Comparison of ENCODE assay signal across 8 cellular contexts in the genomic region with DNA sequence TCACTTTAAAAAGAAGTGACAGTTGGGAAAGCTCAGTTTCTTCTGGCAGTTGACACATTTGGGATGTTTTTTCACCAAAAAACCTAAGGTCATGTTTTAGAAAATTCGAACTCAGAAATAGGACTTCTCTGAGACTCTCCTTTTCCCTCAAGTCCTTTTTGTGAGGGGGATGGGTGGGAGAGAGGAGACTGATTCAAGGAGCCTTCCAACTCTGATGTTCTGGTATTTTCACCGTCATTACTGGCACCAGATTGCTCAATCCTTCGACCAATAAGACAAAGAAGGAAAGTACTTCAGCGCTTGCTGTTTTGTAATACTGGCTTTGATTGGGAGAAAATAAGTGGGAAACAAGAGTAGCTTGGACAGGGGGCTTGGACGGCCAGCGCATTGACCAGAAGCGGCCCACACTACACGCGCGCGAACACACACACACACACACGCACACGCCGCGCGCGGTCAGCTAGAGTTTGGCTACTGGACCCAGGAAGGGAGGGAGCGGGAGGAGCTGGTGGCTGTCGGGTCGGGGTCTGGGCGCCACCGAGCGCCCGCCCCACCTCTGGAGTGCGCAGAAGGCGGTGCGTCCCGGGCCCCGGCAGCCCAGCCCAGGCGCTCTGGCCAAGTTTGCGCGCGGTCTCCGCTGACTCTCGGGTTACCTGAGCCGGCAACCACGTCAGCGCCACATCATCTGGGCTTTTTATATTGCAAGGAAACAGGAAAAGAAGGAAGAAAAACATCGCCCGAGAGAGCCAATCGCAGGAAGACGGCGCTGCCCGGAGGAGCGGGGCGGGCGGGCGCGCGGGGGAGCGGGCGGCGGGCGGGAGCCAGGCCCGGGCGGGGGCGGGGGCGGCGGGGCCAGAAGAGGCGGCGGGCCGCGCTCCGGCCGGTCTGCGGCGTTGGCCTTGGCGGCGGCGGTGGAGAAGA. TPM values are rescaled to one million over a fixed set of nuclear protein-coding genes. Genes with fewer than 3 reads are reported as not detected.
DNase-seq lines count a peak whose midpoint lies in the region; ATAC-seq and TF ChIP-seq lines count a peak whose summit lies in the region.

A gene (plus strand): TSS at position 855 of the 921 bp plus-strand sequence. CDS start 66 bp downstream, at position 921.

- DNase-seq in BJ (ENCODE audit: low read depth) (peak; percentile 75), NCI-H2029 treated with DMSO at 0.1 percent for 48 hours (lab: John Stamatoyannopoulos, UW) (peak; percentile 72), body of pancreas (peak; percentile 80 to 90 (median 87)), smooth muscle cell (lab: John Stamatoyannopoulos, UW; ENCODE audit: unreplicated experiment) (peak; percentile 54), foreskin melanocyte (no peak), KBM-7 (no peak)

- no peaks in the 10 kb centered on the region for H3K36me3 ChIP-seq in BJ (ENCODE audit: control insufficient read depth, insufficient read depth, low read length)
- H3K36me3 ChIP-seq in body of pancreas (replicated peaks in 1 of 2; ENCODE audit: insufficient read depth in 1 of 2, low read depth in 2 of 2) = no peaks in the 10 kb centered on the region
- no peaks in the 10 kb centered on the region for H3K36me3 ChIP-seq in iPS-20b (ENCODE audit: insufficient read depth, low read depth, low read length)
- H3K36me3 ChIP-seq in smooth muscle cell (ENCODE audit: low read depth) = no peaks in the 10 kb centered on the region

- TF ChIP-seq CTCF in BJ (IDR thresholded peaks at IDR 0.05; ENCODE audit: insufficient read depth, low read depth, low read length) (no peak), body of pancreas (IDR thresholded peaks at IDR 0.05) (no peak), smooth muscle cell (IDR thresholded peaks at IDR 0.05; ENCODE audit: borderline replicate concordance, insufficient read depth, poor library complexity, severe bottlenecking) (no peak)

- H3K27ac ChIP-seq in body of pancreas (peak within 1 kb of the TSS; percentile 56 to 86 (median 85)), iPS-20b (ENCODE audit: low read length) (no peak within 1 kb of the TSS), smooth muscle cell (ENCODE audit: low read depth) (peak within 1 kb of the TSS; percentile 84)

- H3K4me1 ChIP-seq in body of pancreas (peaks cover 20% of the 10 kb centered on the region), iPS-20b (ENCODE audit: insufficient read depth, low read length) (peaks cover 13% of the 10 kb centered on the region; the same call in 1 of the 2 replicates), smooth muscle cell (ENCODE audit: low read depth) (peaks cover 4% of the 10 kb centered on the region)

- intact Hi-C loops in body of pancreas (cut with DNase I) = no loop called here

- H3K4me3 ChIP-seq in BJ (ENCODE audit: low read depth, low read length) (peak within 1 kb of the TSS; percentile 87), body of pancreas (peak within 1 kb of the TSS; percentile 68 to 71), iPS-20b (ENCODE audit: low read length) (peak within 1 kb of the TSS; percentile 92), smooth muscle cell (peak within 1 kb of the TSS; percentile 91)

- H3F3A ChIP-seq in smooth muscle cell (ENCODE audit: low read depth) = peaks cover 8% of the 10 kb centered on the region

- H4K20me1 ChIP-seq in smooth muscle cell (ENCODE audit: low read depth) = peaks cover 23% of the 10 kb centered on the region

- no peaks in the 10 kb centered on the region for H3K9me3 ChIP-seq in body of pancreas
- no peaks in the 10 kb centered on the region for H3K9me3 ChIP-seq in iPS-20b (ENCODE audit: insufficient read depth, low read depth, low read length)
- H3K9me3 ChIP-seq in smooth muscle cell (replicated peaks; ENCODE audit: low read depth) = no peaks in the 10 kb centered on the region

- in situ Hi-C loops in KBM-7 (cut with MboI; ENCODE audit: low pct_unique_long_range_greater_than_20kb, low sequenced_read_pairs) = no loop called here

- H3K79me2 ChIP-seq in smooth muscle cell (ENCODE audit: low read depth) = peaks cover 24% of the 10 kb centered on the region

- peak; percentile 66 to 81 (median 78) for TF ChIP-seq POLR2A in body of pancreas (IDR thresholded peaks at IDR 0.05)

- no peaks in the 10 kb centered on the region for H3K27me3 ChIP-seq in BJ (ENCODE audit: control insufficient read depth, insufficient read depth, low read length)
- no peaks in the 10 kb centered on the region for H3K27me3 ChIP-seq in body of pancreas
- peaks cover 62% of the 10 kb centered on the region for H3K27me3 ChIP-seq in iPS-20b (ENCODE audit: insufficient read depth, low read length)
- no peaks in the 10 kb centered on the region for H3K27me3 ChIP-seq in smooth muscle cell (ENCODE audit: low read depth)

- CTCF ChIA-PET in BJ (lab: Yijun Ruan, JAX) = no interaction called here

- WGBS in body of pancreas, 2 donors = 0 to 1% methylated on average over 8 to 65 of the region's 70 CpGs
- WGBS in smooth muscle cell (ENCODE audit: low lambda C conversion rate) = 1% methylated on average over 40 of the region's 70 CpGs

- ATAC-seq in GM19035 (IDR thresholded peaks at IDR 0.05; ENCODE audit: unreplicated experiment) = peak; percentile 8
- peak; percentile 91 for ATAC-seq in body of pancreas

- H3K9ac ChIP-seq in iPS-20b (ENCODE audit: low read depth, low read length) = peak within 1 kb of the TSS; percentile 79
- H3K9ac ChIP-seq in smooth muscle cell (ENCODE audit: low read depth) = peak within 1 kb of the TSS; percentile 89

- peak within 1 kb of the TSS; percentile 92 for H3K4me2 ChIP-seq in smooth muscle cell

- POLR2A ChIA-PET in BJ (lab: Charles Lee) = no interaction called here

- H2AFZ ChIP-seq in smooth muscle cell (ENCODE audit: low read depth) = peak within 1 kb of the TSS; percentile 96

RNA-seq across cellular contexts. Expression of the gene that starts here (rescaled TPM):
- polyA plus RNA-seq in BJ (2011; rRNA removed) (2.7 and 3.0 TPM in 2 replicates), smooth muscle cell (16.6 and 17.5 TPM in 2 replicates)
- polyA minus RNA-seq in BJ (2011; rRNA and poly(A)+ RNA removed) = 2.1 and 3.2 TPM in 2 replicates
- total RNA-seq in body of pancreas (1 to 10 TPM; 5.2 to 6.3 TPM), smooth muscle cell (16.8 and 17.1 TPM in 2 replicates)

Comparison
In these comparisons a context has a peak if more than half of its experiments do, and no peak if none do; other contexts are left out.
1. DNase-seq: peak in BJ (single experiment), NCI-H2029 treated with DMSO at 0.1 percent for 48 hours (single experiment), body of pancreas (4 of 4) and smooth muscle cell (single experiment); none in foreskin melanocyte (single experiment) and KBM-7 (single experiment).
2. Peak in every context shown above with its lines, with median percentiles within 50 percentile points of each other: H3K4me3 ChIP-seq.